In genomic region chr12:70490928-70491327, GRCh38 we compare ENCODE assay signal across 5 cellular contexts.
A peak's percentile ranks its signal among the peaks of the same experiment; 100 is the strongest.
DNase-seq lines count a peak whose midpoint lies in the region; ATAC-seq, FAIRE-seq and TF ChIP-seq lines count a peak whose summit lies in the region.
"Not testable (repeated sequence)": the region's sequence is repeated elsewhere in the genome, so short reads cannot be mapped to it uniquely, and the experiment has no call there.

No MANE protein-coding gene starts in this region.

- H3K27ac Mint-ChIP-seq in activated naive CD4-positive, alpha-beta T cell treated with anti-CD3 and anti-CD28 coated beads, Interleukin-2, amount 50 U/mL, for 24 hours = peak overlapping the region; percentile 43
- H3K27ac Mint-ChIP-seq in memory B cell = not testable (repeated sequence)

- not testable (repeated sequence) for DNase-seq in K562 (ENCODE audit: extremely low read depth in 1 of 4, low spot score in 3 of 4); HepG2 (ENCODE audit: low spot score); memory B cell (ENCODE audit: low spot score in 2 of 2)

- not testable (repeated sequence) for H3K9ac ChIP-seq in K562 (ENCODE audit: insufficient read depth in 1 of 2, low read depth in 2 of 2, low read length in 2 of 2); HepG2 (ENCODE audit: insufficient read depth, low read depth, low read length)

- not testable (repeated sequence) for H4K20me1 ChIP-seq in K562 (replicated peaks; ENCODE audit: control insufficient read depth, insufficient read depth, low read length); HepG2 (ENCODE audit: insufficient read depth, low read length)

- not testable (repeated sequence) for FAIRE-seq in K562 (lab: Jason Lieb, UNC); HepG2 (lab: Jason Lieb, UNC)

- not testable (repeated sequence) for H3K9me3 ChIP-seq in HEK293 (ENCODE audit: control insufficient read depth, insufficient read depth, low read depth, low read length); K562 (replicated peaks; ENCODE audit: control insufficient read depth, insufficient read depth, low read depth, low read length); HepG2 (ENCODE audit: low read length)

- TF ChIP-seq POLR2A in K562 (conservative IDR thresholded peaks at IDR 0.05); HepG2 (IDR thresholded peaks at IDR 0.05; ENCODE audit: insufficient read depth in 1 of 2, low read depth in 2 of 2, low read length in 2 of 2): not testable (repeated sequence)

- H3K27me3 Mint-ChIP-seq in activated naive CD4-positive, alpha-beta T cell treated with anti-CD3 and anti-CD28 coated beads, Interleukin-2, amount 50 U/mL, for 24 hours; memory B cell: not testable (repeated sequence)

- H3K4me1 Mint-ChIP-seq in activated naive CD4-positive, alpha-beta T cell treated with anti-CD3 and anti-CD28 coated beads, Interleukin-2, amount 50 U/mL, for 24 hours = not testable (repeated sequence)
- H3K4me1 Mint-ChIP-seq in memory B cell = peaks cover 56% of the 10 kb centered on the region

- H3K4me3 Mint-ChIP-seq in activated naive CD4-positive, alpha-beta T cell treated with anti-CD3 and anti-CD28 coated beads, Interleukin-2, amount 50 U/mL, for 24 hours = not testable (repeated sequence)
- H3K4me3 Mint-ChIP-seq in memory B cell = peak overlapping the region; percentile 24

- in situ Hi-C loops in K562 (cut with MboI); HepG2 (cut with HindIII; ENCODE audit: extremely low pct_ligation_motif_present, low pct_unique_long_range_greater_than_20kb): not testable (repeated sequence)

- H3K36me3 ChIP-seq in HEK293 (ENCODE audit: control insufficient read depth in 2 of 2, insufficient read depth in 1 of 2, low read length in 2 of 2); K562 (ENCODE audit: control insufficient read depth, insufficient read depth, low read length); HepG2 (replicated peaks in 1 of 2; ENCODE audit: control insufficient read depth in 1 of 2, insufficient read depth in 2 of 2, low read length in 2 of 2): not testable (repeated sequence)

- not testable (repeated sequence) for H3K9me1 ChIP-seq in K562 (ENCODE audit: control insufficient read depth, insufficient read depth, low read length)

- not testable (repeated sequence) for H3K4me1 ChIP-seq in HEK293 (ENCODE audit: control insufficient read depth, insufficient read depth, low read length); K562 (replicated peaks in 1 of 2; ENCODE audit: control insufficient read depth in 2 of 2, insufficient read depth in 2 of 2, low read length in 2 of 2)
- peaks cover 13% of the 10 kb centered on the region; the same call in 1 of the 2 replicates for H3K4me1 ChIP-seq in HepG2 (ENCODE audit: insufficient read depth, low read length)

- POLR2A ChIA-PET in HEK293 (lab: Yijun Ruan, JAX); K562 (lab: Yijun Ruan, JAX); HepG2 (lab: Yijun Ruan, JAX): not testable (repeated sequence)

- not testable (repeated sequence) for H3K4me2 ChIP-seq in K562 (ENCODE audit: insufficient read depth, low read length); HepG2 (ENCODE audit: low read depth, low read length)

- not testable (repeated sequence) for TF ChIP-seq RAD21 in K562 (CRISPR knock-in tag; conservative IDR thresholded peaks at IDR 0.05 in 1 of 2, IDR thresholded peaks at IDR 0.05 in 1 of 2); HepG2 (CRISPR knock-in tag; IDR thresholded peaks at IDR 0.05)

- not testable (repeated sequence) for TF ChIP-seq CTCF in HEK293 (tag by site-specific recombination; IDR thresholded peaks at IDR 0.05); K562 (IDR thresholded peaks at IDR 0.05 in 2 of 3, conservative IDR thresholded peaks at IDR 0.05 in 1 of 3; ENCODE audit: insufficient read depth in 2 of 3, low read depth in 1 of 3, low read length in 3 of 3); HepG2 (CRISPR knock-in tag; IDR thresholded peaks at IDR 0.05)

- intact Hi-C loops in K562 (cut with micrococcal nuclease); HepG2 (cut with micrococcal nuclease; ENCODE audit: unreplicated experiment): not testable (repeated sequence)

- H3K4me3 ChIP-seq in HEK293 (ENCODE audit: low read depth, low read length); K562; HepG2 (replicated peaks in 1 of 3; ENCODE audit: insufficient read depth in 1 of 3, low read depth in 2 of 3, low read length in 3 of 3): not testable (repeated sequence)

- H3K36me3 Mint-ChIP-seq in activated naive CD4-positive, alpha-beta T cell treated with anti-CD3 and anti-CD28 coated beads, Interleukin-2, amount 50 U/mL, for 24 hours = not testable (repeated sequence)
- peaks cover 12% of the 10 kb centered on the region for H3K36me3 Mint-ChIP-seq in memory B cell

- not testable (repeated sequence) for BruUV-seq in K562 (replicated peaks; lab: Mats Ljungman, UMichigan); HepG2 (replicated peaks; lab: Mats Ljungman, UMichigan)

- CTCF ChIA-PET in HEK293 (lab: Yijun Ruan, JAX); K562 (lab: Yijun Ruan, JAX; ENCODE audit: low intra/inter-chr PET ratio); HepG2 (lab: Yijun Ruan, JAX; ENCODE audit: low intra/inter-chr PET ratio, low total read pairs): not testable (repeated sequence)

- not testable (repeated sequence) for H2AFZ ChIP-seq in K562 (ENCODE audit: low read depth, low read length); HepG2 (ENCODE audit: low read length)

- not testable (repeated sequence) for H3K79me2 ChIP-seq in K562 (ENCODE audit: control insufficient read depth, insufficient read depth, low read length); HepG2 (ENCODE audit: insufficient read depth, low read length)

- H3K27ac ChIP-seq in HEK293 (ENCODE audit: extremely low read depth, low read depth, low read length); K562 (ENCODE audit: extremely low read depth, low read depth, low read length); HepG2 (ENCODE audit: extremely low read length, insufficient read depth, low read length): not testable (repeated sequence)

- TF ChIP-seq EP300 in K562 (IDR thresholded peaks at IDR 0.05; ENCODE audit: low read length); HepG2 (IDR thresholded peaks at IDR 0.05; ENCODE audit: low read depth in 2 of 2, low read length in 2 of 2); HepG2 (CRISPR knock-in tag; IDR thresholded peaks at IDR 0.05; ENCODE audit: borderline replicate concordance): not testable (repeated sequence)

- ATAC-seq in K562; HepG2; memory B cell (ENCODE audit: low read depth): not testable (repeated sequence)

- not testable (repeated sequence) for H3K27me3 ChIP-seq in K562 (ENCODE audit: control insufficient read depth in 2 of 2, insufficient read depth in 2 of 2, low read length in 2 of 2); HepG2 (ENCODE audit: control insufficient read depth in 1 of 2, insufficient read depth in 2 of 2, low read length in 2 of 2)

- not testable (repeated sequence) for H3K9me3 Mint-ChIP-seq in activated naive CD4-positive, alpha-beta T cell treated with anti-CD3 and anti-CD28 coated beads, Interleukin-2, amount 50 U/mL, for 24 hours; memory B cell

TF ChIP-seq in HEK293, 187 proteins besides CTCF, POLR2A, EP300 and RAD21:
- TF ChIP-seq ZNF146 (tag by site-specific recombination; IDR thresholded peaks at IDR 0.05) = peak; percentile 76

TF ChIP-seq in K562, 482 proteins besides CTCF, POLR2A, EP300 and RAD21:
- peak; percentile 78 for TF ChIP-seq ZNF146 (CRISPR knock-in tag; IDR thresholded peaks at IDR 0.05; ENCODE audit: unreplicated experiment)

TF ChIP-seq in HepG2, 621 proteins besides CTCF, POLR2A, EP300 and RAD21:
- peak; percentile 9; the same call in 1 of the 2 replicates for TF ChIP-seq MNT (IDR thresholded peaks at IDR 0.05)
